ENCODE assay signal across 24 cellular contexts in genomic region chr4:186335793-186336192, GRCh38.
"Had no signal": no experiment of that assay in that cellular context is flagged by ENCODE, and none has a peak within 500 bp of the region (broad histone marks: within the 10 kb centered on the region; RNA-seq: fewer than 3 reads in every experiment).

No MANE protein-coding gene starts in this region.

- H3K4me1 ChIP-seq: colonic mucosa, esophagus muscularis mucosa, esophagus squamous epithelium, foreskin keratinocyte, gastrocnemius medialis, gastroesophageal sphincter, heart left ventricle, heart right ventricle had no signal

- H3K36me3 ChIP-seq: colonic mucosa, esophagus muscularis mucosa, esophagus squamous epithelium, gastrocnemius medialis, gastroesophageal sphincter, heart left ventricle, heart right ventricle had no signal

- H3K27ac ChIP-seq: colonic mucosa, coronary artery, dorsolateral prefrontal cortex, epithelial cell of prostate, esophagus muscularis mucosa, esophagus squamous epithelium, foreskin keratinocyte, gastrocnemius medialis, gastroesophageal sphincter, heart left ventricle, heart right ventricle had no signal

- H3K27me3 ChIP-seq: colonic mucosa, dorsolateral prefrontal cortex, esophagus muscularis mucosa, esophagus squamous epithelium, foreskin keratinocyte, gastrocnemius medialis, gastroesophageal sphincter, heart left ventricle, heart right ventricle had no signal

- H3K4me3 ChIP-seq: colonic mucosa, coronary artery, dorsolateral prefrontal cortex, esophagus muscularis mucosa, esophagus squamous epithelium, gastrocnemius medialis, gastroesophageal sphincter, heart left ventricle, heart right ventricle had no signal

- ATAC-seq: effector memory CD8-positive, alpha-beta T cell; esophagus mucosa; foreskin keratinocyte; gastrocnemius medialis; gastroesophageal sphincter; heart left ventricle; heart right ventricle had no signal

- H3K9me3 ChIP-seq: colonic mucosa had no signal

- DNase-seq: colonic mucosa; cortex of kidney; dermis blood vessel endothelial cell; dorsolateral prefrontal cortex; effector CD4-positive, alpha-beta T cell; effector CD8-positive, alpha-beta T cell; effector memory CD4-positive, alpha-beta T cell; effector memory CD8-positive, alpha-beta T cell; endodermal cell; erythroblast; esophagus squamous epithelium; foreskin fibroblast; foreskin keratinocyte; foreskin melanocyte; gastrocnemius medialis; glutamatergic neuron; head of caudate nucleus; heart left ventricle; heart right ventricle had no signal
